ENCODE assay signal across 35 cellular contexts in genomic region chr11:103284260-103284659, GRCh38.
"Had no signal": no experiment of that assay in that cellular context is flagged by ENCODE, and none has a peak within 500 bp of the region (broad histone marks: within the 10 kb centered on the region; RNA-seq: fewer than 3 reads in every experiment).

No MANE protein-coding gene starts in this region.

- H3K27ac ChIP-seq: KMS-11 had no signal

- H3K27me3 ChIP-seq: MG63 had no signal

- H3K4me2 ChIP-seq: KMS-11 had no signal

- H3K4me3 ChIP-seq: MG63 had no signal

- H3K9ac ChIP-seq: KMS-11 had no signal

- DNase-seq: Karpas-422, Kasumi-1, MG63, MM.1S, MV-4-11, NCI-H1048, NCI-H1092, NCI-H1092 treated with DMSO at 0.1 percent for 48 hours, NCI-H1105, NCI-H1105 treated with DMSO at 0.1 percent for 48 hours, NCI-H1417, NCI-H1417 treated with DMSO at 0.1 percent for 48 hours, NCI-H1436, NCI-H1436 treated with DMSO at 0.1 percent for 48 hours, NCI-H146, NCI-H1694, NCI-H1694 treated with DMSO at 0.1 percent for 48 hours, NCI-H187, NCI-H187 treated with DMSO at 0.1 percent for 48 hours, NCI-H1930, NCI-H2029, NCI-H2029 treated with DMSO at 0.1 percent for 48 hours, NCI-H2081, NCI-H2081 treated with DMSO at 0.1 percent for 48 hours, NCI-H2107, NCI-H2171, NCI-H2171 treated with DMSO at 0.1 percent for 48 hours, NCI-H2227 treated with DMSO at 0.1 percent for 48 hours, NCI-H226, NCI-H345, NCI-H446, NCI-H446 treated with DMSO at 0.1 percent for 48 hours, NCI-H510A, NCI-H510A treated with DMSO at 0.1 percent for 48 hours had no signal

- H3K9me3 ChIP-seq: MG63 had no signal
